ENCODE assay signal across 27 cellular contexts in the genomic region with DNA sequence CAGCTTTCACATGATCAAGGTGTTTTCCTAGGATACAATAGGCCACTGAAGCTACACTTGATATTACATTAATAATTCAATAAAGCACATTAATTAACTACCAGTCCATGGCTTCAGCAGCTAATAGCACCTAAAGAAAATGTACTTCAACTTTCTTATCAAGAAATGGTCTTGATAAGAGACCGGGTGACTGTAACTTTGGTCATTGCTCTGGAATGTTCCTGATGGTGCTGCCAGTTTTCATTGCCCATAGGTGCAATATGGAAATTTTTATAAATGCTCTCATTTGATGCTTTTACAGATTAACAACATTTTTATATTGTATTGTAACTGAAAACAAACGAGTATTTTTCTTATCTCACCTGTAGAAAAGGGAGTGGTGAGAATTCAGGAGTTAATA.
A peak's percentile ranks its signal among the peaks of the same experiment; 100 is the strongest.
DNase-seq lines count a peak whose midpoint lies in the region; ATAC-seq, FAIRE-seq and TF ChIP-seq lines count a peak whose summit lies in the region.
"Had no signal": no experiment of that assay in that cellular context is flagged by ENCODE, and none has a peak within 500 bp of the region (broad histone marks: within the 10 kb centered on the region; RNA-seq: fewer than 3 reads in every experiment).

No MANE protein-coding gene starts in this region.

- H3K27me3 Mint-ChIP-seq in type B pancreatic cell = no peaks in the 10 kb centered on the region

- POLR2A ChIA-PET in endothelial cell of umbilical vein (lab: Charles Lee) = no interaction called here

- no peaks in the 10 kb centered on the region for H3K9me1 ChIP-seq in endothelial cell of umbilical vein (replicated peaks; ENCODE audit: control insufficient read depth, extremely low read depth, insufficient read depth, low read length)

- H3K36me3 ChIP-seq in endothelial cell of umbilical vein (ENCODE audit: control insufficient read depth in 2 of 2, extremely low read depth in 1 of 2, insufficient read depth in 2 of 2, low read length in 2 of 2) (no peaks in the 10 kb centered on the region), mucosa of descending colon (ENCODE audit: low read depth) (no peaks in the 10 kb centered on the region), suprapubic skin (no peaks in the 10 kb centered on the region)
- H3K36me3 ChIP-seq: neural progenitor cell, vagina had no signal

- H3K4me3 ChIP-seq in endothelial cell of umbilical vein (replicated peaks in 1 of 3; ENCODE audit: insufficient read depth in 1 of 3, low read depth in 1 of 3, low read length in 3 of 3) (no peak overlapping the region), mucosa of descending colon (no peak overlapping the region), suprapubic skin (no peak overlapping the region)
- H3K4me3 ChIP-seq: lung, neural progenitor cell, vagina had no signal

- no peak for FAIRE-seq in endothelial cell of umbilical vein (lab: Jason Lieb, UNC)
- FAIRE-seq: GM12891 had no signal

- no peaks in the 10 kb centered on the region for H3K36me3 Mint-ChIP-seq in type B pancreatic cell
- H3K36me3 Mint-ChIP-seq: activated naive CD4-positive, alpha-beta T cell treated with anti-CD3 and anti-CD28 coated beads, Interleukin-2, amount 50 U/mL, for 72 hours had no signal

- H3K4me1 ChIP-seq in endothelial cell of umbilical vein (ENCODE audit: control insufficient read depth, extremely low read depth, insufficient read depth, low read length) (no peaks in the 10 kb centered on the region), mucosa of descending colon (ENCODE audit: low read depth) (peaks cover 30% of the 10 kb centered on the region), suprapubic skin (no peaks in the 10 kb centered on the region)

- no peak overlapping the region for H2AFZ ChIP-seq in endothelial cell of umbilical vein (ENCODE audit: low read depth, low read length)
- H2AFZ ChIP-seq: neural progenitor cell had no signal

- no peak for TF ChIP-seq EP300 in suprapubic skin (IDR thresholded peaks at IDR 0.05)

- ATAC-seq in mucosa of descending colon (peak; percentile 81), HG03432 (IDR thresholded peaks at IDR 0.05; ENCODE audit: unreplicated experiment) (no peak)
- ATAC-seq: activated CD8-positive, alpha-beta T cell treated with anti-CD3 and anti-CD28 coated beads for 36 hours; activated naive CD4-positive, alpha-beta T cell treated with anti-CD3 and anti-CD28 coated beads, Interleukin-2, amount 50 U/mL, for 72 hours; activated T-helper 17 cell treated with anti-CD3 and anti-CD28 coated beads, Interleukin-2, amount 50 U/mL, for 72 hours; right cardiac atrium had no signal

- H3K27ac ChIP-seq in endothelial cell of umbilical vein (ENCODE audit: insufficient read depth, low read depth, low read length) (no peak overlapping the region), suprapubic skin (no peak overlapping the region)
- H3K27ac ChIP-seq: neural progenitor cell, RWPE1, vagina had no signal

- no peak overlapping the region for H3K9ac ChIP-seq in endothelial cell of umbilical vein (replicated peaks; ENCODE audit: extremely low read depth, insufficient read depth, low read length)
- H3K9ac ChIP-seq: neural progenitor cell had no signal

- TF ChIP-seq POLR2A in endothelial cell of umbilical vein (IDR thresholded peaks at IDR 0.05; ENCODE audit: low read depth, low read length) (no peak), suprapubic skin (IDR thresholded peaks at IDR 0.05) (no peak)

- TF ChIP-seq CTCF in endothelial cell of umbilical vein (IDR thresholded peaks at IDR 0.05; ENCODE audit: extremely low read depth in 1 of 2, insufficient read depth in 1 of 2, low read depth in 1 of 2, low read length in 2 of 2) (no peak), mucosa of descending colon (IDR thresholded peaks at IDR 0.05) (no peak), type B pancreatic cell (conservative IDR thresholded peaks at IDR 0.05) (no peak), suprapubic skin (IDR thresholded peaks at IDR 0.05) (no peak)

- CTCF ChIA-PET in endothelial cell of umbilical vein (lab: Charles Lee) = no interaction called here

- no peaks in the 10 kb centered on the region for H3K9me3 Mint-ChIP-seq in type B pancreatic cell
- H3K9me3 Mint-ChIP-seq: activated CD8-positive, alpha-beta T cell treated with anti-CD3 and anti-CD28 coated beads for 36 hours; activated naive CD4-positive, alpha-beta T cell treated with anti-CD3 and anti-CD28 coated beads, Interleukin-2, amount 50 U/mL, for 72 hours; activated T-helper 17 cell treated with anti-CD3 and anti-CD28 coated beads, Interleukin-2, amount 50 U/mL, for 72 hours; neural progenitor cell; T-helper 1 cell treated with Interleukin-12 subunit alpha and Interleukin-12 subunit beta and Interleukin-4 antibody, amounts not matched to agents 30 μg/mL and 1 μg/mL, for 36 hours had no signal

- H3K9me3 ChIP-seq in endothelial cell of umbilical vein (replicated peaks; ENCODE audit: control insufficient read depth, insufficient read depth, low read length) (no peaks in the 10 kb centered on the region), mucosa of descending colon (no peaks in the 10 kb centered on the region), suprapubic skin (no peaks in the 10 kb centered on the region)
- H3K9me3 ChIP-seq: vagina had no signal

- peak overlapping the region; percentile 48 for H3K27ac Mint-ChIP-seq in type B pancreatic cell
- H3K27ac Mint-ChIP-seq: activated CD8-positive, alpha-beta T cell treated with anti-CD3 and anti-CD28 coated beads for 36 hours; activated naive CD4-positive, alpha-beta T cell treated with anti-CD3 and anti-CD28 coated beads, Interleukin-2, amount 50 U/mL, for 72 hours; activated T-helper 17 cell treated with anti-CD3 and anti-CD28 coated beads, Interleukin-2, amount 50 U/mL, for 72 hours; neural progenitor cell; T-helper 1 cell treated with Interleukin-12 subunit alpha and Interleukin-12 subunit beta and Interleukin-4 antibody, amounts not matched to agents 30 μg/mL and 1 μg/mL, for 36 hours had no signal

- intact Hi-C loops in endothelial cell of umbilical vein (cut with micrococcal nuclease) = no loop called here
- intact Hi-C loops in mucosa of descending colon (cut with DNase I, micrococcal nuclease) = no loop called here

- H3K27me3 ChIP-seq in endothelial cell of umbilical vein (ENCODE audit: control insufficient read depth in 2 of 2, insufficient read depth in 2 of 2, low read length in 2 of 2) = no peaks in the 10 kb centered on the region
- no peaks in the 10 kb centered on the region for H3K27me3 ChIP-seq in suprapubic skin
- H3K27me3 ChIP-seq: neural progenitor cell, vagina had no signal

- H3K4me1 Mint-ChIP-seq in type B pancreatic cell (ENCODE audit: unreplicated experiment) = peaks cover 25% of the 10 kb centered on the region
- H3K4me1 Mint-ChIP-seq: activated T-helper 17 cell treated with anti-CD3 and anti-CD28 coated beads, Interleukin-2, amount 50 U/mL, for 72 hours had no signal

- H4K20me1 ChIP-seq in endothelial cell of umbilical vein (replicated peaks; ENCODE audit: control insufficient read depth, extremely low read depth, insufficient read depth, low read length) = no peaks in the 10 kb centered on the region

- DNase-seq in M059J (ENCODE audit: low read depth) (peak; percentile 28), endothelial cell of umbilical vein (ENCODE audit: low read depth, low spot score) (peak; percentile 29), mucosa of descending colon (peak in 1 of 3 donors; percentile 54), type B pancreatic cell (ENCODE audit: extremely low spot score, unreplicated experiment) (no peak), SW 1271 (lab: John Stamatoyannopoulos, UW) (no peak), putamen (ENCODE audit: low spot score) (no peak), suprapubic skin (ENCODE audit: low spot score in 2 of 2) (no peak)
- DNase-seq: activated CD4-positive, alpha-beta T cell treated with anti-CD3 and anti-CD28 coated beads for 1 hour; activated CD8-positive, alpha-beta T cell treated with anti-CD3 and anti-CD28 coated beads for 36 hours; anterior cingulate cortex; caudate nucleus; dermis blood vessel endothelial cell; GOT3; NCI-H2029; NCI-H2227 treated with DMSO at 0.1 percent for 48 hours; NCI-H774; right cardiac atrium; stimulated activated CD4-positive, alpha-beta T cell treated with anti-CD3 and anti-CD28 coated beads, Interleukin-2, amount 100 ng/mL, for 48 hours had no signal

- BruUV-seq in endothelial cell of umbilical vein (replicated peaks; lab: Mats Ljungman, UMichigan) = no TSS peak

- dilution Hi-C loops in endothelial cell of umbilical vein (cut with MboI; ENCODE audit: extremely low pct_ligation_motif_present, low sequenced_read_pairs) = no loop called here

- H3K4me3 Mint-ChIP-seq in type B pancreatic cell = no peak overlapping the region
- H3K4me3 Mint-ChIP-seq: activated CD8-positive, alpha-beta T cell treated with anti-CD3 and anti-CD28 coated beads for 36 hours; activated T-helper 17 cell treated with anti-CD3 and anti-CD28 coated beads, Interleukin-2, amount 50 U/mL, for 72 hours; neural progenitor cell; T-helper 1 cell treated with Interleukin-12 subunit alpha and Interleukin-12 subunit beta and Interleukin-4 antibody, amounts not matched to agents 30 μg/mL and 1 μg/mL, for 36 hours had no signal

- 57% methylated on average over 2 of the region's 2 CpGs for WGBS in suprapubic skin

- no peak overlapping the region for H3K4me2 ChIP-seq in endothelial cell of umbilical vein (ENCODE audit: insufficient read depth, low read length)
- H3K4me2 ChIP-seq: neural progenitor cell had no signal

- H3K79me2 ChIP-seq in endothelial cell of umbilical vein (ENCODE audit: control insufficient read depth, insufficient read depth, low read length) = no peaks in the 10 kb centered on the region

TF ChIP-seq in endothelial cell of umbilical vein, 7 proteins besides CTCF, POLR2A, EP300 and RAD21:
- no peak for TF ChIP-seq EZH2 (IDR thresholded peaks at IDR 0.05; ENCODE audit: borderline replicate concordance, low read depth, low read length, severe bottlenecking)
- peak; percentile 66 for TF ChIP-seq GATA2 (IDR thresholded peaks at IDR 0.05; ENCODE audit: insufficient read depth, insufficient read length, low read depth, low read length)
- TF ChIP-seq FOS (IDR thresholded peaks at IDR 0.05; ENCODE audit: borderline replicate concordance, insufficient read depth, low read length) = peak; percentile 21

Comparison
In these comparisons a context has a peak if more than half of its experiments do, and no peak if none do; other contexts are left out.
1. DNase-seq: peak in M059J (single experiment) and endothelial cell of umbilical vein (single experiment); none in type B pancreatic cell (single experiment), SW 1271 (0 of 2), putamen (single experiment) and suprapubic skin (0 of 2).